1 cellular context compared by ENCODE assay signal in genomic region chr2:75751824-75752468, GRCh38.
TF ChIP-seq lines count a peak whose summit lies in the region.

No MANE protein-coding gene starts in this region.

TF ChIP-seq in WTC11, 78 proteins besides CTCF, POLR2A, EP300 and RAD21 (continued from another document):
- no peak for TF ChIP-seq SMAD3 (CRISPR knock-in tag; IDR thresholded peaks at IDR 0.05; ENCODE audit: borderline replicate concordance)
- TF ChIP-seq ESRRA (CRISPR knock-in tag; IDR thresholded peaks at IDR 0.05; ENCODE audit: borderline replicate concordance) = no peak
- TF ChIP-seq ELF4 (CRISPR knock-in tag; IDR thresholded peaks at IDR 0.05; ENCODE audit: low read depth) = no peak
